Comparison of ENCODE assay signal across 1 cellular context in the genomic region with DNA sequence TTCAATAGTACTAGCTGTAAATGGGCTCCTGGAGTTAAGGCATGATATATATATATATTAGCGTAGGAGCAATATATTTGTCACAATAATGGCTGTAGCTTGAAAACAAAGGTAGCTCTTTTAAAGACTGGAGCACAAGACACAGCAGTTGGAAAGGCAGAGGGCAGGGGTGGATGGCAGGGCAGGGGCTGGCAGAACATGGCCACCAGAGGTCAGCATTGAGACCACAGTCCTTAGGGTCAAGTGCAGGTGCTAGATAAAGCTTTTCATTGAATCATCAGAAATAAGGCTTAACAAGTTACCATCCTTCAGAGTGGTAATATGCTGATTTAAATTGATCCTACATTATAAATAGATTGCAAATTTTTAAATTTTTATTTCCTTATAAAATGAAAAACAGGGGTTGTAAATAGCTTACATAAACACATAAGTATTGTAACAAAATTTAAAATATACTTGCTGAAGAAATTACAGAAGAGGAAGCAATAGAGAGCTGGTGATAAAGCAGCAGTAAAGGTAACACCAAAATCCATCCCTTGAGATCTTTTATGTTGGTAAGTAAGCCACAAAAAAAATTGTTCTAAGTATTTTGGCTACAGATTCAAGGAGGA.
A peak's percentile ranks its signal among the peaks of the same experiment; 100 is the strongest.
TF ChIP-seq lines count a peak whose summit lies in the region.

No MANE protein-coding gene starts in this region.

TF ChIP-seq in HepG2, 621 proteins besides CTCF, POLR2A, EP300 and RAD21 (continued from another document):
- TF ChIP-seq, protein P1, sequence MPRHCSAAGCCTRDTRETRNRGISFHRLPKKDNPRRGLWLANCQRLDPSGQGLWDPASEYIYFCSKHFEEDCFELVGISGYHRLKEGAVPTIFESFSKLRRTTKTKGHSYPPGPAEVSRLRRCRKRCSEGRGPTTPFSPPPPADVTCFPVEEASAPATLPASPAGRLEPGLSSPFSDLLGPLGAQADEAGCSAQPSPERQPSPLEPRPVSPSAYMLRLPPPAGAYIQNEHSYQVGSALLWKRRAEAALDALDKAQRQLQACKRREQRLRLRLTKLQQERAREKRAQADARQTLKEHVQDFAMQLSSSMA (CRISPR knock-in tag; IDR thresholded peaks at IDR 0.05), result no peak
- TF ChIP-seq MTF1 (CRISPR knock-in tag; IDR thresholded peaks at IDR 0.05) (no peak), NR2F6 (IDR thresholded peaks at IDR 0.05) (no peak; the same call in 1 of the 2 replicates), NR2F6 (CRISPR knock-in tag; IDR thresholded peaks at IDR 0.05) (0 out of 2 replicates have a peak, but pooled peaks have one; percentile 22), CBFB (CRISPR knock-in tag; IDR thresholded peaks at IDR 0.05) (no peak), ZNF572 (CRISPR knock-in tag; IDR thresholded peaks at IDR 0.05) (no peak), ZNF652 (CRISPR knock-in tag; IDR thresholded peaks at IDR 0.05; ENCODE audit: borderline replicate concordance, low read depth) (peak; percentile 62; the same call in 1 of the 2 replicates)
- TF ChIP-seq, protein P2, sequence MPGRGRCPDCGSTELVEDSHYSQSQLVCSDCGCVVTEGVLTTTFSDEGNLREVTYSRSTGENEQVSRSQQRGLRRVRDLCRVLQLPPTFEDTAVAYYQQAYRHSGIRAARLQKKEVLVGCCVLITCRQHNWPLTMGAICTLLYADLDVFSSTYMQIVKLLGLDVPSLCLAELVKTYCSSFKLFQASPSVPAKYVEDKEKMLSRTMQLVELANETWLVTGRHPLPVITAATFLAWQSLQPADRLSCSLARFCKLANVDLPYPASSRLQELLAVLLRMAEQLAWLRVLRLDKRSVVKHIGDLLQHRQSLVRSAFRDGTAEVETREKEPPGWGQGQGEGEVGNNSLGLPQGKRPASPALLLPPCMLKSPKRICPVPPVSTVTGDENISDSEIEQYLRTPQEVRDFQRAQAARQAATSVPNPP (CRISPR knock-in tag; IDR thresholded peaks at IDR 0.05), result no peak
- TF ChIP-seq, protein P3, sequence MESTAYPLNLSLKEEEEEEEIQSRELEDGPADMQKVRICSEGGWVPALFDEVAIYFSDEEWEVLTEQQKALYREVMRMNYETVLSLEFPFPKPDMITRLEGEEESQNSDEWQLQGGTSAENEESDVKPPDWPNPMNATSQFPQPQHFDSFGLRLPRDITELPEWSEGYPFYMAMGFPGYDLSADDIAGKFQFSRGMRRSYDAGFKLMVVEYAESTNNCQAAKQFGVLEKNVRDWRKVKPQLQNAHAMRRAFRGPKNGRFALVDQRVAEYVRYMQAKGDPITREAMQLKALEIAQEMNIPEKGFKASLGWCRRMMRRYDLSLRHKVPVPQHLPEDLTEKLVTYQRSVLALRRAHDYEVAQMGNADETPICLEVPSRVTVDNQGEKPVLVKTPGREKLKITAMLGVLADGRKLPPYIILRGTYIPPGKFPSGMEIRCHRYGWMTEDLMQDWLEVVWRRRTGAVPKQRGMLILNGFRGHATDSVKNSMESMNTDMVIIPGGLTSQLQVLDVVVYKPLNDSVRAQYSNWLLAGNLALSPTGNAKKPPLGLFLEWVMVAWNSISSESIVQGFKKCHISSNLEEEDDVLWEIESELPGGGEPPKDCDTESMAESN (CRISPR knock-in tag; conservative IDR thresholded peaks at IDR 0.05), result no peak
- TF ChIP-seq, protein P4, sequence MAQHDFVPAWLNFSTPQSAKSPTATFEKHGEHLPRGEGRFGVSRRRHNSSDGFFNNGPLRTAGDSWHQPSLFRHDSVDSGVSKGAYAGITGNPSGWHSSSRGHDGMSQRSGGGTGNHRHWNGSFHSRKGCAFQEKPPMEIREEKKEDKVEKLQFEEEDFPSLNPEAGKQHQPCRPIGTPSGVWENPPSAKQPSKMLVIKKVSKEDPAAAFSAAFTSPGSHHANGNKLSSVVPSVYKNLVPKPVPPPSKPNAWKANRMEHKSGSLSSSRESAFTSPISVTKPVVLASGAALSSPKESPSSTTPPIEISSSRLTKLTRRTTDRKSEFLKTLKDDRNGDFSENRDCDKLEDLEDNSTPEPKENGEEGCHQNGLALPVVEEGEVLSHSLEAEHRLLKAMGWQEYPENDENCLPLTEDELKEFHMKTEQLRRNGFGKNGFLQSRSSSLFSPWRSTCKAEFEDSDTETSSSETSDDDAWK (CRISPR knock-in tag; IDR thresholded peaks at IDR 0.05), result no peak
- TF ChIP-seq, protein P5, sequence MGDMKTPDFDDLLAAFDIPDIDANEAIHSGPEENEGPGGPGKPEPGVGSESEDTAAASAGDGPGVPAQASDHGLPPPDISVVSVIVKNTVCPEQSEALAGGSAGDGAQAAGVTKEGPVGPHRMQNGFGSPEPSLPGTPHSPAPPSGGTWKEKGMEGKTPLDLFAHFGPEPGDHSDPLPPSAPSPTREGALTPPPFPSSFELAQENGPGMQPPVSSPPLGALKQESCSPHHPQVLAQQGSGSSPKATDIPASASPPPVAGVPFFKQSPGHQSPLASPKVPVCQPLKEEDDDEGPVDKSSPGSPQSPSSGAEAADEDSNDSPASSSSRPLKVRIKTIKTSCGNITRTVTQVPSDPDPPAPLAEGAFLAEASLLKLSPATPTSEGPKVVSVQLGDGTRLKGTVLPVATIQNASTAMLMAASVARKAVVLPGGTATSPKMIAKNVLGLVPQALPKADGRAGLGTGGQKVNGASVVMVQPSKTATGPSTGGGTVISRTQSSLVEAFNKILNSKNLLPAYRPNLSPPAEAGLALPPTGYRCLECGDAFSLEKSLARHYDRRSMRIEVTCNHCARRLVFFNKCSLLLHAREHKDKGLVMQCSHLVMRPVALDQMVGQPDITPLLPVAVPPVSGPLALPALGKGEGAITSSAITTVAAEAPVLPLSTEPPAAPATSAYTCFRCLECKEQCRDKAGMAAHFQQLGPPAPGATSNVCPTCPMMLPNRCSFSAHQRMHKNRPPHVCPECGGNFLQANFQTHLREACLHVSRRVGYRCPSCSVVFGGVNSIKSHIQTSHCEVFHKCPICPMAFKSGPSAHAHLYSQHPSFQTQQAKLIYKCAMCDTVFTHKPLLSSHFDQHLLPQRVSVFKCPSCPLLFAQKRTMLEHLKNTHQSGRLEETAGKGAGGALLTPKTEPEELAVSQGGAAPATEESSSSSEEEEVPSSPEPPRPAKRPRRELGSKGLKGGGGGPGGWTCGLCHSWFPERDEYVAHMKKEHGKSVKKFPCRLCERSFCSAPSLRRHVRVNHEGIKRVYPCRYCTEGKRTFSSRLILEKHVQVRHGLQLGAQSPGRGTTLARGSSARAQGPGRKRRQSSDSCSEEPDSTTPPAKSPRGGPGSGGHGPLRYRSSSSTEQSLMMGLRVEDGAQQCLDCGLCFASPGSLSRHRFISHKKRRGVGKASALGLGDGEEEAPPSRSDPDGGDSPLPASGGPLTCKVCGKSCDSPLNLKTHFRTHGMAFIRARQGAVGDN (CRISPR knock-in tag; IDR thresholded peaks at IDR 0.05), result no peak
- TF ChIP-seq, protein P6, sequence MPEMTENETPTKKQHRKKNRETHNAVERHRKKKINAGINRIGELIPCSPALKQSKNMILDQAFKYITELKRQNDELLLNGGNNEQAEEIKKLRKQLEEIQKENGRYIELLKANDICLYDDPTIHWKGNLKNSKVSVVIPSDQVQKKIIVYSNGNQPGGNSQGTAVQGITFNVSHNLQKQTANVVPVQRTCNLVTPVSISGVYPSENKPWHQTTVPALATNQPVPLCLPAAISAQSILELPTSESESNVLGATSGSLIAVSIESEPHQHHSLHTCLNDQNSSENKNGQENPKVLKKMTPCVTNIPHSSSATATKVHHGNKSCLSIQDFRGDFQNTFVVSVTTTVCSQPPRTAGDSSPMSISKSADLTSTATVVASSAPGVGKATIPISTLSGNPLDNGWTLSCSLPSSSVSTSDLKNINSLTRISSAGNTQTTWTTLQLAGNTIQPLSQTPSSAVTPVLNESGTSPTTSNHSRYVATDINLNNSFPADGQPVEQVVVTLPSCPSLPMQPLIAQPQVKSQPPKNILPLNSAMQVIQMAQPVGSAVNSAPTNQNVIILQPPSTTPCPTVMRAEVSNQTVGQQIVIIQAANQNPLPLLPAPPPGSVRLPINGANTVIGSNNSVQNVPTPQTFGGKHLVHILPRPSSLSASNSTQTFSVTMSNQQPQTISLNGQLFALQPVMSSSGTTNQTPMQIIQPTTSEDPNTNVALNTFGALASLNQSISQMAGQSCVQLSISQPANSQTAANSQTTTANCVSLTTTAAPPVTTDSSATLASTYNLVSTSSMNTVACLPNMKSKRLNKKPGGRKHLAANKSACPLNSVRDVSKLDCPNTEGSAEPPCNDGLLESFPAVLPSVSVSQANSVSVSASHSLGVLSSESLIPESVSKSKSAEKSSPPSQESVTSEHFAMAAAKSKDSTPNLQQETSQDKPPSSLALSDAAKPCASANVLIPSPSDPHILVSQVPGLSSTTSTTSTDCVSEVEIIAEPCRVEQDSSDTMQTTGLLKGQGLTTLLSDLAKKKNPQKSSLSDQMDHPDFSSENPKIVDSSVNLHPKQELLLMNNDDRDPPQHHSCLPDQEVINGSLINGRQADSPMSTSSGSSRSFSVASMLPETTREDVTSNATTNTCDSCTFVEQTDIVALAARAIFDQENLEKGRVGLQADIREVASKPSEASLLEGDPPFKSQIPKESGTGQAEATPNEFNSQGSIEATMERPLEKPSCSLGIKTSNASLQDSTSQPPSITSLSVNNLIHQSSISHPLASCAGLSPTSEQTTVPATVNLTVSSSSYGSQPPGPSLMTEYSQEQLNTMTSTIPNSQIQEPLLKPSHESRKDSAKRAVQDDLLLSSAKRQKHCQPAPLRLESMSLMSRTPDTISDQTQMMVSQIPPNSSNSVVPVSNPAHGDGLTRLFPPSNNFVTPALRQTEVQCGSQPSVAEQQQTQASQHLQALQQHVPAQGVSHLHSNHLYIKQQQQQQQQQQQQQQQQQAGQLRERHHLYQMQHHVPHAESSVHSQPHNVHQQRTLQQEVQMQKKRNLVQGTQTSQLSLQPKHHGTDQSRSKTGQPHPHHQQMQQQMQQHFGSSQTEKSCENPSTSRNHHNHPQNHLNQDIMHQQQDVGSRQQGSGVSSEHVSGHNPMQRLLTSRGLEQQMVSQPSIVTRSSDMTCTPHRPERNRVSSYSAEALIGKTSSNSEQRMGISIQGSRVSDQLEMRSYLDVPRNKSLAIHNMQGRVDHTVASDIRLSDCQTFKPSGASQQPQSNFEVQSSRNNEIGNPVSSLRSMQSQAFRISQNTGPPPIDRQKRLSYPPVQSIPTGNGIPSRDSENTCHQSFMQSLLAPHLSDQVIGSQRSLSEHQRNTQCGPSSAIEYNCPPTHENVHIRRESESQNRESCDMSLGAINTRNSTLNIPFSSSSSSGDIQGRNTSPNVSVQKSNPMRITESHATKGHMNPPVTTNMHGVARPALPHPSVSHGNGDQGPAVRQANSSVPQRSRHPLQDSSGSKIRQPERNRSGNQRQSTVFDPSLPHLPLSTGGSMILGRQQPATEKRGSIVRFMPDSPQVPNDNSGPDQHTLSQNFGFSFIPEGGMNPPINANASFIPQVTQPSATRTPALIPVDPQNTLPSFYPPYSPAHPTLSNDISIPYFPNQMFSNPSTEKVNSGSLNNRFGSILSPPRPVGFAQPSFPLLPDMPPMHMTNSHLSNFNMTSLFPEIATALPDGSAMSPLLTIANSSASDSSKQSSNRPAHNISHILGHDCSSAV (CRISPR knock-in tag; IDR thresholded peaks at IDR 0.05; ENCODE audit: borderline replicate concordance), result no peak
